ENCODE assay signal across 16 cellular contexts in genomic region chr5:58094031-58094430, GRCh38.
DNase-seq lines count a peak whose midpoint lies in the region; ATAC-seq and FAIRE-seq lines count a peak whose summit lies in the region.
"Had no signal": no experiment of that assay in that cellular context is flagged by ENCODE, and none has a peak within 500 bp of the region (broad histone marks: within the 10 kb centered on the region; RNA-seq: fewer than 3 reads in every experiment).

No MANE protein-coding gene starts in this region.

- no peaks in the 10 kb centered on the region for H3K27me3 Mint-ChIP-seq in activated naive CD8-positive, alpha-beta T cell treated with anti-CD3 and anti-CD28 coated beads, Interleukin-2, amount 50 U/mL, for 24 hours
- peaks cover 9% of the 10 kb centered on the region for H3K27me3 Mint-ChIP-seq in activated naive CD8-positive, alpha-beta T cell treated with anti-CD3 and anti-CD28 coated beads for 36 hours
- H3K27me3 Mint-ChIP-seq: activated T-cell treated with anti-CD3 and anti-CD28 coated beads, Interleukin-2, amount 50 U/mL, for 24 hours had no signal

- H3K4me3 ChIP-seq in Jurkat, Clone E6-1 (ENCODE audit: low read length), result no peak overlapping the region
- H3K4me3 ChIP-seq in adipocyte (ENCODE audit: low read length), result no peak overlapping the region
- H3K4me3 ChIP-seq: prostate gland, uterus had no signal

- FAIRE-seq in urothelium cell line (lab: Jason Lieb, UNC), result no peak
- FAIRE-seq: kidney had no signal

- H3K9me3 Mint-ChIP-seq in activated naive CD8-positive, alpha-beta T cell treated with anti-CD3 and anti-CD28 coated beads, Interleukin-2, amount 50 U/mL, for 24 hours, result peaks cover 4% of the 10 kb centered on the region
- H3K9me3 Mint-ChIP-seq in activated naive CD8-positive, alpha-beta T cell treated with anti-CD3 and anti-CD28 coated beads for 36 hours, result peaks cover 1% of the 10 kb centered on the region
- H3K9me3 Mint-ChIP-seq: activated T-cell treated with anti-CD3 and anti-CD28 coated beads, Interleukin-2, amount 50 U/mL, for 24 hours had no signal

- H3K36me3 Mint-ChIP-seq in activated naive CD8-positive, alpha-beta T cell treated with anti-CD3 and anti-CD28 coated beads, Interleukin-2, amount 50 U/mL, for 24 hours (ENCODE audit: low read depth), result no peaks in the 10 kb centered on the region
- H3K36me3 Mint-ChIP-seq in activated naive CD8-positive, alpha-beta T cell treated with anti-CD3 and anti-CD28 coated beads for 36 hours, result no peaks in the 10 kb centered on the region

- no peak overlapping the region for H3K27ac Mint-ChIP-seq in activated naive CD8-positive, alpha-beta T cell treated with anti-CD3 and anti-CD28 coated beads, Interleukin-2, amount 50 U/mL, for 24 hours
- H3K27ac Mint-ChIP-seq in activated naive CD8-positive, alpha-beta T cell treated with anti-CD3 and anti-CD28 coated beads for 36 hours, result no peak overlapping the region
- H3K27ac Mint-ChIP-seq: activated T-cell treated with anti-CD3 and anti-CD28 coated beads, Interleukin-2, amount 50 U/mL, for 24 hours had no signal

- no peak overlapping the region for H3K4me3 Mint-ChIP-seq in activated naive CD8-positive, alpha-beta T cell treated with anti-CD3 and anti-CD28 coated beads, Interleukin-2, amount 50 U/mL, for 24 hours
- H3K4me3 Mint-ChIP-seq in activated naive CD8-positive, alpha-beta T cell treated with anti-CD3 and anti-CD28 coated beads for 36 hours, result no peak overlapping the region
- H3K4me3 Mint-ChIP-seq: activated T-cell treated with anti-CD3 and anti-CD28 coated beads, Interleukin-2, amount 50 U/mL, for 24 hours had no signal

- no peaks in the 10 kb centered on the region for H3K9me3 ChIP-seq in adipocyte (ENCODE audit: control insufficient read depth, low read length)
- H3K9me3 ChIP-seq: prostate gland, uterus had no signal

- H3K9ac ChIP-seq in adipocyte (ENCODE audit: low read length), result no peak overlapping the region

- no peaks in the 10 kb centered on the region for H3K36me3 ChIP-seq in adipocyte (ENCODE audit: control insufficient read depth, insufficient read depth, low read length, severe bottlenecking)
- H3K36me3 ChIP-seq: prostate gland, uterus had no signal

- no peaks in the 10 kb centered on the region for H3K4me1 Mint-ChIP-seq in activated naive CD8-positive, alpha-beta T cell treated with anti-CD3 and anti-CD28 coated beads, Interleukin-2, amount 50 U/mL, for 24 hours
- no peaks in the 10 kb centered on the region for H3K4me1 Mint-ChIP-seq in activated naive CD8-positive, alpha-beta T cell treated with anti-CD3 and anti-CD28 coated beads for 36 hours

- no peaks in the 10 kb centered on the region for H3K4me1 ChIP-seq in adipocyte (ENCODE audit: control insufficient read depth, insufficient read depth, low read length)
- H3K4me1 ChIP-seq: prostate gland, uterus had no signal

- ATAC-seq in activated naive CD8-positive, alpha-beta T cell treated with anti-CD3 and anti-CD28 coated beads, Interleukin-2, amount 50 U/mL, for 24 hours, result peak; percentile 24
- no peak for ATAC-seq in GM18520 (IDR thresholded peaks at IDR 0.05; ENCODE audit: unreplicated experiment)

- peaks cover 5% of the 10 kb centered on the region for H3K27me3 ChIP-seq in adipocyte (replicated peaks; ENCODE audit: control insufficient read depth, insufficient read depth, low read length)
- H3K27me3 ChIP-seq: uterus had no signal

- DNase-seq in activated naive CD8-positive, alpha-beta T cell treated with anti-CD3 and anti-CD28 coated beads, Interleukin-2, amount 50 U/mL, for 24 hours, result no peak
- DNase-seq in activated naive CD8-positive, alpha-beta T cell treated with anti-CD3 and anti-CD28 coated beads for 36 hours, result no peak
- peak; percentile 38 for DNase-seq in Jurkat, Clone E6-1 (ENCODE audit: low read depth, low spot score)
- DNase-seq in adipocyte (ENCODE audit: low read depth) (peak; percentile 20), urothelium cell line (ENCODE audit: low spot score) (peak; percentile 28), NCI-H146 (lab: John Stamatoyannopoulos, UW) (no peak), NCI-H1417 (lab: John Stamatoyannopoulos, UW) (no peak)
- DNase-seq: activated T-cell treated with anti-CD3 and anti-CD28 coated beads, Interleukin-2, amount 50 U/mL, for 24 hours; DMS153; HCEC 1CT; kidney; NCI-H1417 treated with DMSO at 0.1 percent for 48 hours; NCI-H524; uterus had no signal

Comparison
In these comparisons a context has a peak if more than half of its experiments do, and no peak if none do; other contexts are left out.
1. DNase-seq: peak in Jurkat, Clone E6-1 (single experiment), adipocyte (single experiment) and urothelium cell line (single experiment); none in activated naive CD8-positive, alpha-beta T cell treated with anti-CD3 and anti-CD28 coated beads, Interleukin-2, amount 50 U/mL, for 24 hours (single experiment), activated naive CD8-positive, alpha-beta T cell treated with anti-CD3 and anti-CD28 coated beads for 36 hours (single experiment), NCI-H146 (single experiment) and NCI-H1417 (0 of 3).